ENCODE assay signal across 34 cellular contexts in genomic region chr7:114761973-114762372, GRCh38.
"Had no signal": no experiment of that assay in that cellular context is flagged by ENCODE, and none has a peak within 500 bp of the region (broad histone marks: within the 10 kb centered on the region; RNA-seq: fewer than 3 reads in every experiment).

No MANE protein-coding gene starts in this region.

- H3K9me3 ChIP-seq: adrenal gland, ascending aorta, body of pancreas, breast epithelium had no signal

- H3K4me3 ChIP-seq: adrenal gland, ascending aorta, body of pancreas, breast epithelium, cardiac muscle cell had no signal

- DNase-seq: activated effector memory CD4-positive, alpha-beta T cell treated with anti-CD3 and anti-CD28 coated beads, Interleukin-2, amount 50 U/mL, for 16 hours; activated effector memory CD4-positive, alpha-beta T cell treated with Interleukin-2 at 50 U/mL for 16 hours; activated gamma-delta T cell; activated gamma-delta T cell treated with Interleukin-2 at 50 U/mL for 16 hours; activated naive CD4-positive, alpha-beta T cell; activated naive CD4-positive, alpha-beta T cell treated with anti-CD3 and anti-CD28 coated beads for 36 hours; activated naive CD4-positive, alpha-beta T cell treated with anti-CD3 and anti-CD28 coated beads, Interleukin-2, amount 10 ng/mL, durations not matched to agents 7 days and 5 days; activated naive CD4-positive, alpha-beta T cell treated with anti-CD3 and anti-CD28 coated beads, Interleukin-2, amount 50 U/mL, for 16 hours; activated naive CD4-positive, alpha-beta T cell treated with Interleukin-2 at 50 U/mL for 16 hours; activated naive CD8-positive, alpha-beta T cell treated with anti-CD3 and anti-CD28 coated beads for 36 hours; activated naive CD8-positive, alpha-beta T cell treated with anti-CD3 and anti-CD28 coated beads, Interleukin-2, amount 10 ng/mL, durations not matched to agents 7 days and 5 days; activated naive CD8-positive, alpha-beta T cell treated with anti-CD3 and anti-CD28 coated beads, Interleukin-2, amount 50 U/mL, for 24 hours; activated T-cell treated with anti-CD3 and anti-CD28 coated beads, Interleukin-2, amount 50 U/mL, for 1 hour; activated T-cell treated with anti-CD3 and anti-CD28 coated beads, Interleukin-2, amount 50 U/mL, for 24 hours; activated T-cell treated with anti-CD3 and anti-CD28 coated beads, Interleukin-2, amount 50 U/mL, for 4 hours; activated T-cell treated with anti-CD3 and anti-CD28 coated beads, Interleukin-2, amount 50 U/mL, for 48 hours; activated T-cell treated with anti-CD3 and anti-CD28 coated beads, Interleukin-2, amount 50 U/mL, for 72 hours; adrenal gland; amniotic stem cell; amygdala; anterior cingulate cortex; aorta; body of pancreas; brain microvascular endothelial cell; caudate nucleus; central memory CD4-positive, alpha-beta T cell; cerebellar nuclear complex had no signal

- H3K27me3 ChIP-seq: adrenal gland, ascending aorta, body of pancreas, brain microvascular endothelial cell, breast epithelium, cardiac muscle cell had no signal

- H3K36me3 ChIP-seq: adrenal gland, ascending aorta, brain microvascular endothelial cell, breast epithelium, cardiac muscle cell had no signal

- H3K27ac ChIP-seq: adrenal gland, ascending aorta, body of pancreas, brain microvascular endothelial cell, breast epithelium, cardiac muscle cell had no signal

- ATAC-seq: activated naive CD4-positive, alpha-beta T cell treated with anti-CD3 and anti-CD28 coated beads, Interleukin-2, amount 50 U/mL, for 72 hours; activated naive CD8-positive, alpha-beta T cell treated with anti-CD3 and anti-CD28 coated beads, Interleukin-2, amount 50 U/mL, for 24 hours; activated T-cell treated with anti-CD3 and anti-CD28 coated beads, Interleukin-2, amount 50 U/mL, for 4 hours; activated T-cell treated with anti-CD3 and anti-CD28 coated beads, Interleukin-2, amount 50 U/mL, for 72 hours; activated T-helper 17 cell treated with anti-CD3 and anti-CD28 coated beads, Interleukin-2, amount 50 U/mL, for 72 hours; body of pancreas had no signal

- FAIRE-seq: astrocyte, bronchial epithelial cell had no signal

- H3K4me1 ChIP-seq: adrenal gland, body of pancreas, breast epithelium had no signal
